21 cellular contexts compared by ENCODE assay signal in the genomic region with DNA sequence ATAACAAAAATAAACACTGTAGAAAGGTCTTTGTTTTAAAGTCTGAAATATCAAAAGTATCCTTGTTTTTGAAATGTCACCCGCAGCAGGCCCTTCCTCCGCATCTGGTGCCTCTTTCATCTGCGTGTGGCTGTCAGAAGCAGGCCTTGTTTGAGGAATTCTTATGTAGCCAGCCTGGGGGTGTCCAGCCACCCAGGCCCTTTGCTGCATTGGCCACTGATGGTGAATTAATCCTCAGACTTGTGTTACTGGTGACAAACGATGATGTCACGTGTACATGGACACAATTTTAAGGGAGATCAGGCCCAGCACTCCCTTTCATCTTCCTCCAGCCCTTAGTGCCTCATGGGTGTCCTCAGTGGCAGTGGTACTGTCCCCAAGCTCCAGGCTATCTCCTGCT.
DNase-seq lines count a peak whose midpoint lies in the region; ATAC-seq, FAIRE-seq and TF ChIP-seq lines count a peak whose summit lies in the region.
"Had no signal": no experiment of that assay in that cellular context is flagged by ENCODE, and none has a peak within 500 bp of the region (broad histone marks: within the 10 kb centered on the region; RNA-seq: fewer than 3 reads in every experiment).

No MANE protein-coding gene starts in this region.

- H4K20me1 ChIP-seq in PC-3 (ENCODE audit: low read length) = no peaks in the 10 kb centered on the region

- intact Hi-C loops in PC-3 (cut with micrococcal nuclease) = no loop called here

- peak overlapping the region; percentile 48 for H3K27ac Mint-ChIP-seq in stimulated activated memory B cell treated with anti-CD40 and anti-IgM and Interleukin-4, amounts not matched to agents 10 μg/mL and 1 μg/mL and 100 μg/mL, for 72 hours
- H3K27ac Mint-ChIP-seq: B cell; CD4-positive, CD25-positive, alpha-beta regulatory T cell had no signal

- no peak overlapping the region for H3K4me2 ChIP-seq in PC-3 (ENCODE audit: low read length)

- H2AFZ ChIP-seq in PC-3 (ENCODE audit: low read length) = no peak overlapping the region

- POLR2A ChIA-PET in PC-3 (lab: Charles Lee; ENCODE audit: unreplicated experiment) = interaction anchor here (0.5 kb wide), 1 partner anchor 233 kb away, joined by 7 read pairs; no protein-coding TSS in a partner anchor

- peak overlapping the region; percentile 35 for H3K27ac ChIP-seq in cingulate gyrus (ENCODE audit: low read depth, low read length)
- H3K27ac ChIP-seq in PC-3 (ENCODE audit: low read length) = no peak overlapping the region

- FAIRE-seq in RCC 7860 (lab: Jason Lieb, UNC) = no peak
- FAIRE-seq: G401.6 had no signal

- H3K4me3 Mint-ChIP-seq in stimulated activated memory B cell treated with anti-CD40 and anti-IgM and Interleukin-4, amounts not matched to agents 10 μg/mL and 1 μg/mL and 100 μg/mL, for 72 hours = no peak overlapping the region
- H3K4me3 Mint-ChIP-seq: B cell; CD4-positive, CD25-positive, alpha-beta regulatory T cell had no signal

- H3K79me2 ChIP-seq in PC-3 (ENCODE audit: low read length) = no peaks in the 10 kb centered on the region

- no peaks in the 10 kb centered on the region for H3K4me1 ChIP-seq in PC-3 (ENCODE audit: insufficient read depth, low read length)
- H3K4me1 ChIP-seq: Caco-2 had no signal

- H3K27me3 ChIP-seq in PC-3 (ENCODE audit: low read length) = peaks cover 76% of the 10 kb centered on the region

- CTCF ChIA-PET in PC-3 (lab: Charles Lee) = no interaction called here

- no peak for TF ChIP-seq CTCF in PC-3 (conservative IDR thresholded peaks at IDR 0.05; ENCODE audit: low read depth, low read length)

- ATAC-seq in stimulated activated memory B cell treated with anti-CD40 and anti-IgM and Interleukin-4, amounts not matched to agents 10 μg/mL and 1 μg/mL and 100 μg/mL, for 72 hours = no peak
- ATAC-seq in PC-3 = no peak
- no peak for ATAC-seq in HG02588 (IDR thresholded peaks at IDR 0.05; ENCODE audit: unreplicated experiment)

- H3K9me3 ChIP-seq in PC-3 (ENCODE audit: low read length) = no peaks in the 10 kb centered on the region
- H3K9me3 ChIP-seq: Caco-2 had no signal

- H3K4me1 Mint-ChIP-seq in stimulated activated memory B cell treated with anti-CD40 and anti-IgM and Interleukin-4, amounts not matched to agents 10 μg/mL and 1 μg/mL and 100 μg/mL, for 72 hours = peaks cover 22% of the 10 kb centered on the region

- H3F3A ChIP-seq in PC-3 (ENCODE audit: low read length, unreplicated experiment) = no peaks in the 10 kb centered on the region

- H3K9ac ChIP-seq in PC-3 (ENCODE audit: low read length) = no peak overlapping the region

- no peaks in the 10 kb centered on the region for H3K36me3 ChIP-seq in PC-3 (ENCODE audit: low read depth, low read length)

- DNase-seq in Ammon's horn (ENCODE audit: low spot score) (peak; percentile 53), midbrain (lab: John Stamatoyannopoulos, UW) (peak; percentile 45), KG1 (lab: John Stamatoyannopoulos, UW) (no peak), PC-3 (no peak), RCC 7860 (ENCODE audit: low spot score) (no peak)
- DNase-seq: 8988T; Caco-2; CD4-positive, CD25-positive, alpha-beta regulatory T cell; HCEC 1CT; NCI-H1694 treated with DMSO at 0.1 percent for 48 hours; NCI-H2227 treated with DMSO at 0.1 percent for 48 hours; NCI-H524; NCI-H82; OCI-M1; RPMI8226; SIG-M5 had no signal

- no peaks in the 10 kb centered on the region for H3K9me2 ChIP-seq in PC-3 (replicated peaks; ENCODE audit: low read length)

- H3K4me3 ChIP-seq in PC-3 (ENCODE audit: low read length) = no peak overlapping the region

- H3K36me3 Mint-ChIP-seq in stimulated activated memory B cell treated with anti-CD40 and anti-IgM and Interleukin-4, amounts not matched to agents 10 μg/mL and 1 μg/mL and 100 μg/mL, for 72 hours = no peaks in the 10 kb centered on the region
- H3K36me3 Mint-ChIP-seq: CD4-positive, CD25-positive, alpha-beta regulatory T cell had no signal

- H3K27me3 Mint-ChIP-seq in stimulated activated memory B cell treated with anti-CD40 and anti-IgM and Interleukin-4, amounts not matched to agents 10 μg/mL and 1 μg/mL and 100 μg/mL, for 72 hours = peaks cover 8% of the 10 kb centered on the region
- H3K27me3 Mint-ChIP-seq: B cell had no signal

- peaks cover 3% of the 10 kb centered on the region for H3K9me3 Mint-ChIP-seq in stimulated activated memory B cell treated with anti-CD40 and anti-IgM and Interleukin-4, amounts not matched to agents 10 μg/mL and 1 μg/mL and 100 μg/mL, for 72 hours

- BruUV-seq in PC-3 (replicated peaks; lab: Mats Ljungman, UMichigan) = no TSS peak

Comparison
In these comparisons a context has a peak if more than half of its experiments do, and no peak if none do; other contexts are left out.
1. DNase-seq: peak in Ammon's horn (single experiment) and midbrain (single experiment); none in KG1 (single experiment), PC-3 (single experiment) and RCC 7860 (single experiment).